ENCODE assay signal across 2 cellular contexts in the genomic region with DNA sequence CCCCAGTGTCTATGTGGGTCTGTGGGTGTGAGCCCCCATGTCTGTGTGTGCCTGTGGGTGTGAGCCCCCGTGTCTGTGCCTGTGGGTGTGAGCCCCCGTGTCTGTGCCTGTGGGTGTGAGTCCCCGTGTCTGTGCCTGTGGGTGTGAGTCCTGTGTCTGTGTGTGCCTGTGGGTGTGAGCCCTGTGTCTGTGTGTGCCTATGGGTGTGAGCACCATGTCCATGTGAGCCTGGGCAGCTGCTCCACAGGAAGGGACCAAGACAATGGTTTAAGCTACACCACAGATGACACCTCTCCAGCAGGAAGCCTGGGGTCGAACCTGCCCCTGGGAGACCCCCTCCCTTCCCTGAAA.
TF ChIP-seq lines count a peak whose summit lies in the region.

No MANE protein-coding gene starts in this region.

TF ChIP-seq in K562, 482 proteins besides CTCF, POLR2A, EP300 and RAD21:
- TF ChIP-seq, protein P1, sequence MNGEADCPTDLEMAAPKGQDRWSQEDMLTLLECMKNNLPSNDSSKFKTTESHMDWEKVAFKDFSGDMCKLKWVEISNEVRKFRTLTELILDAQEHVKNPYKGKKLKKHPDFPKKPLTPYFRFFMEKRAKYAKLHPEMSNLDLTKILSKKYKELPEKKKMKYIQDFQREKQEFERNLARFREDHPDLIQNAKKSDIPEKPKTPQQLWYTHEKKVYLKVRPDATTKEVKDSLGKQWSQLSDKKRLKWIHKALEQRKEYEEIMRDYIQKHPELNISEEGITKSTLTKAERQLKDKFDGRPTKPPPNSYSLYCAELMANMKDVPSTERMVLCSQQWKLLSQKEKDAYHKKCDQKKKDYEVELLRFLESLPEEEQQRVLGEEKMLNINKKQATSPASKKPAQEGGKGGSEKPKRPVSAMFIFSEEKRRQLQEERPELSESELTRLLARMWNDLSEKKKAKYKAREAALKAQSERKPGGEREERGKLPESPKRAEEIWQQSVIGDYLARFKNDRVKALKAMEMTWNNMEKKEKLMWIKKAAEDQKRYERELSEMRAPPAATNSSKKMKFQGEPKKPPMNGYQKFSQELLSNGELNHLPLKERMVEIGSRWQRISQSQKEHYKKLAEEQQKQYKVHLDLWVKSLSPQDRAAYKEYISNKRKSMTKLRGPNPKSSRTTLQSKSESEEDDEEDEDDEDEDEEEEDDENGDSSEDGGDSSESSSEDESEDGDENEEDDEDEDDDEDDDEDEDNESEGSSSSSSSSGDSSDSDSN (IDR thresholded peaks at IDR 0.05; ENCODE audit: borderline replicate concordance in 1 of 2, low read depth in 2 of 2, low read length in 2 of 2) = no peak
- TF ChIP-seq ARNT (IDR thresholded peaks at IDR 0.05) = no peak
- no peak for TF ChIP-seq SMARCB1 (IDR thresholded peaks at IDR 0.05; ENCODE audit: insufficient read length, low read depth)
- TF ChIP-seq, protein P2, sequence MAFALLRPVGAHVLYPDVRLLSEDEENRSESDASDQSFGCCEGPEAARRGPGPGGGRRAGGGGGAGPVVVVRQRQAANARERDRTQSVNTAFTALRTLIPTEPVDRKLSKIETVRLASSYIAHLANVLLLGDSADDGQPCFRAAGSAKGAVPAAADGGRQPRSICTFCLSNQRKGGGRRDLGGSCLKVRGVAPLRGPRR (CRISPR knock-in tag; IDR thresholded peaks at IDR 0.05) = no peak
- no peak for TF ChIP-seq KDM5B (IDR thresholded peaks at IDR 0.05; ENCODE audit: insufficient replicate concordance, low read depth, low read length)
- no peak for TF ChIP-seq CBX2 (IDR thresholded peaks at IDR 0.05; ENCODE audit: insufficient read depth, low read length, poor library complexity, severe bottlenecking)
- no peak for TF ChIP-seq KLF10 (CRISPR knock-in tag; IDR thresholded peaks at IDR 0.05)
- no peak for TF ChIP-seq TRIM28 (IDR thresholded peaks at IDR 0.05)
- TF ChIP-seq ZNF584 (CRISPR knock-in tag; IDR thresholded peaks at IDR 0.05; ENCODE audit: low read depth) = no peak
- no peak for TF ChIP-seq CREM (IDR thresholded peaks at IDR 0.05; ENCODE audit: low read depth)

TF ChIP-seq in neural cell, 6 proteins besides CTCF, POLR2A, EP300 and RAD21 (continued from another document):
- TF ChIP-seq, protein P3, sequence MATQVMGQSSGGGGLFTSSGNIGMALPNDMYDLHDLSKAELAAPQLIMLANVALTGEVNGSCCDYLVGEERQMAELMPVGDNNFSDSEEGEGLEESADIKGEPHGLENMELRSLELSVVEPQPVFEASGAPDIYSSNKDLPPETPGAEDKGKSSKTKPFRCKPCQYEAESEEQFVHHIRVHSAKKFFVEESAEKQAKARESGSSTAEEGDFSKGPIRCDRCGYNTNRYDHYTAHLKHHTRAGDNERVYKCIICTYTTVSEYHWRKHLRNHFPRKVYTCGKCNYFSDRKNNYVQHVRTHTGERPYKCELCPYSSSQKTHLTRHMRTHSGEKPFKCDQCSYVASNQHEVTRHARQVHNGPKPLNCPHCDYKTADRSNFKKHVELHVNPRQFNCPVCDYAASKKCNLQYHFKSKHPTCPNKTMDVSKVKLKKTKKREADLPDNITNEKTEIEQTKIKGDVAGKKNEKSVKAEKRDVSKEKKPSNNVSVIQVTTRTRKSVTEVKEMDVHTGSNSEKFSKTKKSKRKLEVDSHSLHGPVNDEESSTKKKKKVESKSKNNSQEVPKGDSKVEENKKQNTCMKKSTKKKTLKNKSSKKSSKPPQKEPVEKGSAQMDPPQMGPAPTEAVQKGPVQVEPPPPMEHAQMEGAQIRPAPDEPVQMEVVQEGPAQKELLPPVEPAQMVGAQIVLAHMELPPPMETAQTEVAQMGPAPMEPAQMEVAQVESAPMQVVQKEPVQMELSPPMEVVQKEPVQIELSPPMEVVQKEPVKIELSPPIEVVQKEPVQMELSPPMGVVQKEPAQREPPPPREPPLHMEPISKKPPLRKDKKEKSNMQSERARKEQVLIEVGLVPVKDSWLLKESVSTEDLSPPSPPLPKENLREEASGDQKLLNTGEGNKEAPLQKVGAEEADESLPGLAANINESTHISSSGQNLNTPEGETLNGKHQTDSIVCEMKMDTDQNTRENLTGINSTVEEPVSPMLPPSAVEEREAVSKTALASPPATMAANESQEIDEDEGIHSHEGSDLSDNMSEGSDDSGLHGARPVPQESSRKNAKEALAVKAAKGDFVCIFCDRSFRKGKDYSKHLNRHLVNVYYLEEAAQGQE (IDR thresholded peaks at IDR 0.05; ENCODE audit: borderline replicate concordance) = no peak
